8 cellular contexts compared by ENCODE assay signal in genomic region chr1:220044683-220045355, GRCh38. TPM values are rescaled to one million over a fixed set of nuclear protein-coding genes. Genes with fewer than 3 reads are reported as not detected.
A peak's percentile ranks its signal among the peaks of the same experiment; 100 is the strongest.
DNase-seq lines count a peak whose midpoint lies in the region; TF ChIP-seq lines count a peak whose summit lies in the region.

No MANE protein-coding gene starts in this region.

- no peak overlapping the region for H3K23ac ChIP-seq in mesendoderm (ENCODE audit: low read length)

- H3K36me3 ChIP-seq in HUES48 (ENCODE audit: control insufficient read depth, insufficient read depth, low read length) (peaks cover 12% of the 10 kb centered on the region), mesendoderm (ENCODE audit: control insufficient read depth, insufficient read depth, low read length) (no peaks in the 10 kb centered on the region)

- H3K4me2 ChIP-seq in mesendoderm (ENCODE audit: low read length), result no peak overlapping the region

- no peaks in the 10 kb centered on the region for H3K9me3 ChIP-seq in HUES48 (ENCODE audit: control insufficient read depth, insufficient read depth, low read length)

- peak; percentile 50 to 51 for DNase-seq in AML-193 (lab: John Stamatoyannopoulos, UW)
- DNase-seq in astrocyte of the cerebellum (ENCODE audit: low read depth), result no peak
- no peak for DNase-seq in mesendoderm
- DNase-seq in HCEC 1CT, result no peak
- DNase-seq in stimulated activated CD4-positive, alpha-beta T cell treated with anti-CD3 and anti-CD28 coated beads, Interleukin-12 subunit alpha, Interleukin-12 subunit beta, amount 100 ng/mL, for 4 hours, result no peak
- no peak for DNase-seq in kidney glomerular epithelial cell (lab: John Stamatoyannopoulos, UW)
- DNase-seq in SW 1271 (lab: John Stamatoyannopoulos, UW), result no peak

- no CpG with 5 or more reads among the region's 4 CpGs for WGBS in mesendoderm (ENCODE audit: extremely low coverage, insufficient coverage, low lambda C conversion rate)

- no peak for TF ChIP-seq CTCF in astrocyte of the cerebellum (IDR thresholded peaks at IDR 0.05; ENCODE audit: low read depth, low read length, missing control alignments)

- H3K27me3 ChIP-seq in HUES48 (ENCODE audit: control insufficient read depth, insufficient read depth, low read length) (no peaks in the 10 kb centered on the region), mesendoderm (ENCODE audit: insufficient read depth, low read length, poor library complexity) (no peaks in the 10 kb centered on the region)

- H4K8ac ChIP-seq in mesendoderm (ENCODE audit: low read depth, low read length), result no peak overlapping the region

- H3K27ac ChIP-seq in HUES48 (ENCODE audit: low read depth, low read length) (no peak overlapping the region), mesendoderm (ENCODE audit: low read depth, low read length) (no peak overlapping the region)

- no peak overlapping the region for H3K9ac ChIP-seq in HUES48 (ENCODE audit: low read depth, low read length)
- H3K9ac ChIP-seq in mesendoderm (ENCODE audit: low read length), result peak overlapping the region; percentile 95

- H4K5ac ChIP-seq in mesendoderm (ENCODE audit: low read length), result no peak overlapping the region

- H2AK5ac ChIP-seq in mesendoderm (ENCODE audit: low read length), result no peak overlapping the region

- H3K4me1 ChIP-seq in HUES48 (ENCODE audit: control insufficient read depth, insufficient read depth, low read length) (no peaks in the 10 kb centered on the region), mesendoderm (ENCODE audit: control insufficient read depth, low read depth, low read length) (no peaks in the 10 kb centered on the region)

- in situ Hi-C loops in astrocyte of the cerebellum (cut with HindIII; ENCODE audit: low sequenced_read_pairs), result no loop called here

- no peak overlapping the region for H3K56ac ChIP-seq in mesendoderm (ENCODE audit: low read length)

- H3K79me1 ChIP-seq in mesendoderm (ENCODE audit: low read length), result no peaks in the 10 kb centered on the region

- peak overlapping the region; percentile 93 for H3K4me3 ChIP-seq in HUES48 (ENCODE audit: low read depth, low read length)
- peak overlapping the region; percentile 99 for H3K4me3 ChIP-seq in astrocyte of the cerebellum (ENCODE audit: low read depth, low read length)
- H3K4me3 ChIP-seq in mesendoderm (ENCODE audit: low read length), result no peak overlapping the region

- H3K79me2 ChIP-seq in mesendoderm (ENCODE audit: control insufficient read depth, insufficient read depth, low read length), result peaks cover 28% of the 10 kb centered on the region

- no peak overlapping the region for H3K4ac ChIP-seq in mesendoderm (ENCODE audit: low read depth, low read length)

- no peak overlapping the region for H2BK120ac ChIP-seq in mesendoderm (ENCODE audit: low read depth, low read length)

- no peak overlapping the region for H3K18ac ChIP-seq in mesendoderm (ENCODE audit: low read length)

- no peak overlapping the region for H2BK5ac ChIP-seq in mesendoderm (ENCODE audit: low read length)

- H2BK15ac ChIP-seq in mesendoderm (replicated peaks; ENCODE audit: low read depth), result no peak overlapping the region

RNA-seq across cellular contexts. Expression of gene EPRS1, which starts 1.5 kb away (rescaled TPM):
- 82.1 TPM for polyA plus RNA-seq in mesendoderm (2013, experiment 1 of 2)
- 84.0 TPM for polyA plus RNA-seq in mesendoderm (2013, experiment 2 of 2)

RNA-seq across cellular contexts. Expression of gene BPNT1, which starts 44.8 kb away (rescaled TPM):
- polyA plus RNA-seq in mesendoderm (2013, experiment 1 of 2), result 12.9 TPM
- 14.3 TPM for polyA plus RNA-seq in mesendoderm (2013, experiment 2 of 2)

RNA-seq across cellular contexts. Expression of gene IARS2, which starts 49.1 kb away (rescaled TPM):
- 41.4 TPM for polyA plus RNA-seq in mesendoderm (2013, experiment 1 of 2)
- 41.0 TPM for polyA plus RNA-seq in mesendoderm (2013, experiment 2 of 2)

Comparison
In these comparisons a context has a peak if more than half of its experiments do, and no peak if none do; other contexts are left out.
1. DNase-seq: peak in AML-193 (2 of 2); none in astrocyte of the cerebellum (single experiment), mesendoderm (single experiment), HCEC 1CT (single experiment), stimulated activated CD4-positive, alpha-beta T cell treated with anti-CD3 and anti-CD28 coated beads, Interleukin-12 subunit alpha, Interleukin-12 subunit beta, amount 100 ng/mL, for 4 hours (single experiment), kidney glomerular epithelial cell (single experiment) and SW 1271 (0 of 2).